In the genomic region with DNA sequence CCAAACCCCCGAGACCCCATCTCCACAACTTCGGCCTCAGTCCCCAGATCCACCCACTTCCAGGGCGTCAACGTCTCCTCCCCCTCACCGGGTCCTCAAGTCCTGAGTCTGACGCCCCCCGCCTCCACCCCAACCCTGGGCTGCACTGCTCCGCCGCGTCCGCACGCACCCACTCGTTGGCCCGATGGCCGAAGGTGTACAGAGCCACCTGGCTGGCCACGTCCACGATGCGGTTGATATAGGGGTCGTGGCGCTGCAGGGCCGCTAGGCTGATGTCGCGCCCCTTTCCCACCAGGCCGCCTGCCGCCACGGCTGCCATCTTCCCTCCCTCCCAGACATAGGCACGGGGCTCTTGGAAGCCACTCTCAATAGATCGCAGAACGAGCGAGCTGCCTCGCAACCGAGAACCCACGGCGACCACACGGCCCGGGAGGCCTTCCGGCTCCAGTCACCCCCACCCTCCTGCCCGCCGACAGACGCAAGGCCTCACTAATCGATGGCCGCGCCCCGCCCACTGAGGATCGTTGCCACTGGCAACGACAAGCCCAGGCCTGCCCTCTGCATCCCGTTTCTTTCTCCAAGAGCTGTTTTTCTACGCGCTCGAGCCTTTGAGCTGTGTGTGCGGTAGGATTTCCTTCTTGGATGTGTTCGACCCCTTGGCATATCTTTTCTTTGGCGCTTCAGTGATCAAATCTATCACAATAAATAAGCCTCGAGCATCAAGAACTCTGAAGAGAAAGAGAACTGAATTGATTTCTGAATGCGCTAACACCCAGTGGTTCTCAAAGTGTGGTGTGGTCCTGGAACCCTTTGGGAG, we compare ENCODE assay signal across 8 cellular contexts. TPM values are rescaled to one million over a fixed set of nuclear protein-coding genes. Genes with fewer than 3 reads are reported as not detected.
DNase-seq lines count a peak whose midpoint lies in the region; ATAC-seq and TF ChIP-seq lines count a peak whose summit lies in the region.

A gene (minus strand): TSS at position 345 of the 817 bp plus-strand sequence. CDS start 26 bp downstream, at position 319.

- H3K4me3 Mint-ChIP-seq in activated B cell treated with CpG ODN at 0.5 μM for 24 hours, result peak within 1 kb of the TSS; percentile 99
- peak within 1 kb of the TSS; percentile 94 to 99 (median 98) for H3K4me3 Mint-ChIP-seq in immature natural killer cell

- DNase-seq in AG08395 (ENCODE audit: low spot score), result peak; percentile 97
- peak; percentile 96 for DNase-seq in NCI-H226
- peak; percentile 83 for DNase-seq in activated B cell treated with CpG ODN at 0.5 μM for 24 hours
- peak; percentile 57 to 99 (median 97) for DNase-seq in caudate nucleus (lab: John Stamatoyannopoulos, UW)
- DNase-seq in immature natural killer cell, result peak; percentile 89 to 92 (median 91)
- DNase-seq in smooth muscle cell of the brain vasculature (ENCODE audit: low read depth, low spot score), result peak; percentile 97

- peak within 1 kb of the TSS; percentile 98 for H3K27ac Mint-ChIP-seq in activated B cell treated with CpG ODN at 0.5 μM for 24 hours
- peak within 1 kb of the TSS; percentile 90 to 99 (median 97) for H3K27ac Mint-ChIP-seq in immature natural killer cell

- no peak for TF ChIP-seq CTCF in activated B cell treated with CpG ODN at 0.5 μM for 24 hours (IDR thresholded peaks at IDR 0.05)

- intact Hi-C loops in activated B cell treated with CpG ODN at 0.5 μM for 24 hours (cut with micrococcal nuclease), result loop anchor here (1.0 to 2.0 kb wide), 6 partner anchors 30 to 1055 kb away; a partner anchor contains a TSS

- POLR2A ChIA-PET in activated B cell treated with CpG ODN at 0.5 μM for 24 hours (lab: Charles Lee), result interaction anchor here (0.5 to 1.2 kb wide), 3 partner anchors 64 to 1335 kb away, joined by 3 to 4 read pairs (median 4); no protein-coding TSS in a partner anchor

- peaks cover 8% of the 10 kb centered on the region for H3K36me3 Mint-ChIP-seq in activated B cell treated with CpG ODN at 0.5 μM for 24 hours (ENCODE audit: low read depth)
- H3K36me3 Mint-ChIP-seq in immature natural killer cell, result peaks cover 0 to 4% (median 0%) of the 10 kb centered on the region in 3 donors

- CTCF ChIA-PET in activated B cell treated with CpG ODN at 0.5 μM for 24 hours (lab: Charles Lee), result interaction anchor here (1.1 kb wide), 1 partner anchor 30 kb away, joined by 4 read pairs; no protein-coding TSS in a partner anchor

- H3K4me1 Mint-ChIP-seq in activated B cell treated with CpG ODN at 0.5 μM for 24 hours, result peaks cover 26% of the 10 kb centered on the region
- H3K4me1 Mint-ChIP-seq in immature natural killer cell, result peaks cover 22 to 44% of the 10 kb centered on the region in 2 donors

- ATAC-seq in GM18907 (IDR thresholded peaks at IDR 0.05; ENCODE audit: unreplicated experiment) (peak; percentile 96), HG03175 (IDR thresholded peaks at IDR 0.05; ENCODE audit: unreplicated experiment) (peak; percentile 99), activated B cell treated with CpG ODN at 0.5 μM for 24 hours (ENCODE audit: low read depth) (peak; percentile 99)

- H3K27ac ChIP-seq in caudate nucleus (ENCODE audit: low read depth, low read length), result peak within 1 kb of the TSS; percentile 97

- H3K9me3 Mint-ChIP-seq in activated B cell treated with CpG ODN at 0.5 μM for 24 hours (peaks cover 2% of the 10 kb centered on the region), immature natural killer cell (no peaks in the 10 kb centered on the region)

- H3K27me3 Mint-ChIP-seq in activated B cell treated with CpG ODN at 0.5 μM for 24 hours (no peaks in the 10 kb centered on the region), immature natural killer cell (ENCODE audit: low read depth in 3 of 3) (peaks cover 3 to 9% (median 5%) of the 10 kb centered on the region in 3 donors)

RNA-seq across cellular contexts. Expression of the gene that starts here (rescaled TPM):
- 12.4 and 14.7 TPM in 2 replicates for total RNA-seq in activated B cell treated with CpG ODN at 0.5 μM for 24 hours
- polyA plus RNA-seq in immature natural killer cell, result 10 to 100 TPM in 1 of 3 donors, 1 to 10 TPM in 2; 3.5 to 14.0 (median 6.2) TPM

Comparison
In these comparisons a context has a peak if more than half of its experiments do, and no peak if none do; other contexts are left out.
1. Peak in every context shown above with its lines: DNase-seq, ATAC-seq and H3K27ac ChIP-seq.